19 cellular contexts compared by ENCODE assay signal in the genomic region with DNA sequence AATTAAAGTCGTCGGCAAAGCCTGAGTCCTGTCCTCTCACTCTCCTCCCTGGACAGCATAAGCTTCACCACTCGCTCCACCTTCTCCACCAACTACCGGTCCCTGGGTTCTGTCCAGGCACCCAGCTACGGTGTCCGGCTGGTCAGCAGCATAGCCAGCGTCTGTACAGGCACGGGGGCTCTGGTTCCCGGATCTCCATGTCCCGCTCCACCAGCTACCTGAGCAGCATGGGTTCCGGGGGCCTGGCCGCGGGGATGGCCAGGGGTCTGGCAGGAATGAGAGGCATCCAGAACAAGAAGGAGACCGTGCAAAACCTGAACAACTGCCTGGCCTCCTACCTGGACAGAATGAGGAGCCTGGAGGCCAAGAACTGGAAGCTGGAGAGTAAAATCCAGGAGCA.
"Had no signal": no experiment of that assay in that cellular context is flagged by ENCODE, and none has a peak within 500 bp of the region (broad histone marks: within the 10 kb centered on the region; RNA-seq: fewer than 3 reads in every experiment).

No MANE protein-coding gene starts in this region.

- H3K27ac ChIP-seq: gastroesophageal sphincter, heart right ventricle, parathyroid adenoma, suprapubic skin, transverse colon, uterus had no signal

- ATAC-seq: activated CD8-positive, alpha-beta T cell treated with anti-CD3 and anti-CD28 coated beads, Interleukin-2, amount 10 ng/mL, durations not matched to agents 7 days and 5 days; activated T-cell treated with anti-CD3 and anti-CD28 coated beads, Interleukin-2, amount 50 U/mL, for 4 hours; esophagus mucosa; gastroesophageal sphincter; heart right ventricle; left ventricle myocardium superior; mucosa of descending colon; naive thymus-derived CD8-positive, alpha-beta T cell; stimulated activated naive CD8-positive, alpha-beta T cell treated with anti-CD3 and anti-CD28 coated beads, Interleukin-15, amount 100 ng/mL, for 72 hours had no signal

- H3K9ac ChIP-seq: parathyroid adenoma had no signal

- H3K9me3 ChIP-seq: gastroesophageal sphincter, heart right ventricle, mucosa of descending colon, suprapubic skin, transverse colon, uterus had no signal

- H3K27me3 ChIP-seq: gastroesophageal sphincter, suprapubic skin, transverse colon, uterus had no signal

- DNase-seq: activated CD4-positive, alpha-beta T cell treated with anti-CD3 and anti-CD28 coated beads, Interleukin-2, amount 10 ng/mL, durations not matched to agents 7 days and 5 days; activated CD8-positive, alpha-beta T cell treated with anti-CD3 and anti-CD28 coated beads, Interleukin-2, amount 10 ng/mL, durations not matched to agents 7 days and 5 days; activated naive CD4-positive, alpha-beta T cell treated with anti-CD3 and anti-CD28 coated beads for 36 hours; activated T-cell treated with anti-CD3 and anti-CD28 coated beads, Interleukin-2, amount 50 U/mL, for 4 hours; cortex of kidney; effector CD8-positive, alpha-beta T cell; heart right ventricle; immature natural killer cell; left ventricle myocardium superior; naive thymus-derived CD8-positive, alpha-beta T cell; stimulated activated CD4-positive, alpha-beta T cell treated with anti-CD3 and anti-CD28 coated beads, Interleukin-2, amount 100 ng/mL, for 24 hours; stimulated activated naive CD8-positive, alpha-beta T cell treated with anti-CD3 and anti-CD28 coated beads, Interleukin-15, amount 100 ng/mL, for 72 hours; uterus had no signal

- H3K4me1 ChIP-seq: uterus had no signal

- H3K4me3 Mint-ChIP-seq: activated CD4-positive, alpha-beta T cell treated with anti-CD3 and anti-CD28 coated beads, Interleukin-2, amount 10 ng/mL, durations not matched to agents 7 days and 5 days; activated CD8-positive, alpha-beta T cell treated with anti-CD3 and anti-CD28 coated beads, Interleukin-2, amount 10 ng/mL, durations not matched to agents 7 days and 5 days had no signal

- H3K9me3 Mint-ChIP-seq: activated CD4-positive, alpha-beta T cell treated with anti-CD3 and anti-CD28 coated beads, Interleukin-2, amount 10 ng/mL, durations not matched to agents 7 days and 5 days; activated naive CD4-positive, alpha-beta T cell treated with anti-CD3 and anti-CD28 coated beads for 36 hours; activated T-cell treated with anti-CD3 and anti-CD28 coated beads, Interleukin-2, amount 50 U/mL, for 4 hours; naive thymus-derived CD8-positive, alpha-beta T cell; stimulated activated naive CD8-positive, alpha-beta T cell treated with anti-CD3 and anti-CD28 coated beads, Interleukin-15, amount 100 ng/mL, for 72 hours had no signal

- H3K27ac Mint-ChIP-seq: activated CD8-positive, alpha-beta T cell treated with anti-CD3 and anti-CD28 coated beads, Interleukin-2, amount 10 ng/mL, durations not matched to agents 7 days and 5 days; activated naive CD4-positive, alpha-beta T cell treated with anti-CD3 and anti-CD28 coated beads for 36 hours; stimulated activated naive CD8-positive, alpha-beta T cell treated with anti-CD3 and anti-CD28 coated beads, Interleukin-15, amount 100 ng/mL, for 72 hours had no signal

- H3K36me3 Mint-ChIP-seq: immature natural killer cell had no signal

- H3K4me3 ChIP-seq: gastroesophageal sphincter, heart right ventricle, mucosa of descending colon, suprapubic skin, transverse colon, uterus had no signal

- H3K36me3 ChIP-seq: gastroesophageal sphincter, heart right ventricle, suprapubic skin, transverse colon, uterus had no signal
